1 cellular context compared by ENCODE assay signal in the genomic region with DNA sequence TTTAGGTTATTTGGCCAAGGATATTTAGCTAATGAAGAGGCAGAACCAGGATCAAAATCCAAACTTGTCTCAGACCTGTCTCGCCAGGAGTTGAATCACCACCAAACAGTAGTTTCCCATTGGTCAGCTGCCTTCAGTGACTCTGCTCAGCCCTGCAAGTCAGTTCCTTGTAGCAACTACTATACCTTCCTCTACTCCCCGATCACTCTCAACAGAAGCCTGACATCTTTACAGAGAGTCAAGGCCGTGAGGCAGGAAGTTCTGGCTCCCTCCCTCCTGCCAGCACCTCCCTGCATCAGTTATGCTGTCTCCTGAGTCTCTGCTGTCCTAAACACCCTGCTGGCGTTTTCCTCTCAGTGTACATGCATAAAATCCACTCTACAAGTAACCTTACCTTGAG.
TF ChIP-seq lines count a peak whose summit lies in the region.

No MANE protein-coding gene starts in this region.

TF ChIP-seq in WTC11, 78 proteins besides CTCF, POLR2A, EP300 and RAD21 (continued from another document):
- TF ChIP-seq, protein P1, sequence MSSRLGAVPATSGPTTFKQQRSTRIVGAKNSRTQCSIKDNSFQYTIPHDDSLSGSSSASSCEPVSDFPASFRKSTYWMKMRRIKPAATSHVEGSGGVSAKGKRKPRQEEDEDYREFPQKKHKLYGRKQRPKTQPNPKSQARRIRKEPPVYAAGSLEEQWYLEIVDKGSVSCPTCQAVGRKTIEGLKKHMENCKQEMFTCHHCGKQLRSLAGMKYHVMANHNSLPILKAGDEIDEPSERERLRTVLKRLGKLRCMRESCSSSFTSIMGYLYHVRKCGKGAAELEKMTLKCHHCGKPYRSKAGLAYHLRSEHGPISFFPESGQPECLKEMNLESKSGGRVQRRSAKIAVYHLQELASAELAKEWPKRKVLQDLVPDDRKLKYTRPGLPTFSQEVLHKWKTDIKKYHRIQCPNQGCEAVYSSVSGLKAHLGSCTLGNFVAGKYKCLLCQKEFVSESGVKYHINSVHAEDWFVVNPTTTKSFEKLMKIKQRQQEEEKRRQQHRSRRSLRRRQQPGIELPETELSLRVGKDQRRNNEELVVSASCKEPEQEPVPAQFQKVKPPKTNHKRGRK (CRISPR knock-in tag; IDR thresholded peaks at IDR 0.05; ENCODE audit: borderline replicate concordance), result no peak
- no peak for TF ChIP-seq GTF2I (CRISPR knock-in tag; conservative IDR thresholded peaks at IDR 0.05)
